In the genomic region with DNA sequence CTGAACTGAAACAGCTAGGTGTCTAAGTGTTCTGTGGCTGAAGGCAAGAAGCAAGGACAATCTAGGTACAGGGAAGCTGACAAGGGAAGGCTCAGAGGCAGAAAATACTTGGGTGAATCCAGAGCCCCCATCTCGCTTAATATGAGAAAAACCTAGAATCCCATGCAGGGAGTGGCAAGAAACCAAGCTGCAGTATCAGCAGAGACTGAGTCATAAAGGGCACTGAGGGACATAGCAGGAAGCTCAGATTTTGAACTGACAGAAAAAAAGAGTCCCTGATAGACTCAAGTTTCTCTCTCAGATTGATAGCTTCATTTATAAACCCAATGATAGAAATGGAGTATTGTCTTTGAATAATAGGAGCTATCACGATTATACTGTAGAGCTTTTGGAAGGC, we compare ENCODE assay signal across 27 cellular contexts.
A peak's percentile ranks its signal among the peaks of the same experiment; 100 is the strongest.
DNase-seq lines count a peak whose midpoint lies in the region; FAIRE-seq and TF ChIP-seq lines count a peak whose summit lies in the region.
"Had no signal": no experiment of that assay in that cellular context is flagged by ENCODE, and none has a peak within 500 bp of the region (broad histone marks: within the 10 kb centered on the region; RNA-seq: fewer than 3 reads in every experiment).

No MANE protein-coding gene starts in this region.

- CTCF ChIA-PET in activated naive CD4-positive, alpha-beta T cell treated with anti-CD3 and anti-CD28 coated beads, Interleukin-2, amount 10 ng/mL, durations not matched to agents 7 days and 5 days (lab: Charles Lee), result interaction anchor here (0.9 to 1.3 kb wide), 5 partner anchors 22 to 178 kb away, joined by 3 to 9 read pairs (median 3); no protein-coding TSS in a partner anchor

- H3K4me3 ChIP-seq in bronchial epithelial cell (ENCODE audit: low read depth, low read length) (no peak overlapping the region), mesodermal cell (ENCODE audit: extremely low read depth, insufficient read depth, low read length, poor library complexity, severe bottlenecking) (no peak overlapping the region)
- H3K4me3 ChIP-seq: left lung, psoas muscle, sigmoid colon, transverse colon had no signal

- H3K9me3 Mint-ChIP-seq in type B pancreatic cell, result peaks cover 5% of the 10 kb centered on the region
- H3K9me3 Mint-ChIP-seq in activated naive CD4-positive, alpha-beta T cell treated with anti-CD3 and anti-CD28 coated beads, Interleukin-2, amount 10 ng/mL, durations not matched to agents 7 days and 5 days, result no peaks in the 10 kb centered on the region
- H3K9me3 Mint-ChIP-seq: activated T-cell treated with anti-CD3 and anti-CD28 coated beads, Interleukin-2, amount 50 U/mL, for 72 hours had no signal

- H3K4me3 Mint-ChIP-seq in type B pancreatic cell, result peak overlapping the region; percentile 35
- H3K4me3 Mint-ChIP-seq in activated naive CD4-positive, alpha-beta T cell treated with anti-CD3 and anti-CD28 coated beads, Interleukin-2, amount 10 ng/mL, durations not matched to agents 7 days and 5 days, result no peak overlapping the region
- H3K4me3 Mint-ChIP-seq: activated T-cell treated with anti-CD3 and anti-CD28 coated beads, Interleukin-2, amount 50 U/mL, for 72 hours; naive thymus-derived CD4-positive, alpha-beta T cell had no signal

- no peak for TF ChIP-seq CTCF in bronchial epithelial cell (IDR thresholded peaks at IDR 0.05; ENCODE audit: insufficient read depth, low read length, severe bottlenecking)
- no peak for TF ChIP-seq CTCF in type B pancreatic cell (conservative IDR thresholded peaks at IDR 0.05)

- TF ChIP-seq POLR2A in GM12891 (IDR thresholded peaks at IDR 0.05; ENCODE audit: low read depth, low read length), result no peak

- H3K36me3 ChIP-seq in bronchial epithelial cell (ENCODE audit: control insufficient read depth, insufficient read depth, low read length) (no peaks in the 10 kb centered on the region), mesodermal cell (ENCODE audit: control insufficient read depth, insufficient read depth, low read length) (no peaks in the 10 kb centered on the region)
- H3K36me3 ChIP-seq: left lung, sigmoid colon, transverse colon had no signal

- peaks cover 21% of the 10 kb centered on the region for H3K4me1 Mint-ChIP-seq in type B pancreatic cell (ENCODE audit: unreplicated experiment)
- no peaks in the 10 kb centered on the region for H3K4me1 Mint-ChIP-seq in activated naive CD4-positive, alpha-beta T cell treated with anti-CD3 and anti-CD28 coated beads, Interleukin-2, amount 10 ng/mL, durations not matched to agents 7 days and 5 days

- DNase-seq in HT1080 (ENCODE audit: low read depth) (peak; percentile 20), bronchial epithelial cell (ENCODE audit: low read depth) (peak; percentile 72), type B pancreatic cell (ENCODE audit: extremely low spot score, unreplicated experiment) (no peak), GM12891 (ENCODE audit: insufficient read length, low spot score) (no peak), substantia nigra (lab: John Stamatoyannopoulos, UW) (no peak)
- no peak for DNase-seq in activated naive CD4-positive, alpha-beta T cell treated with anti-CD3 and anti-CD28 coated beads, Interleukin-2, amount 10 ng/mL, durations not matched to agents 7 days and 5 days
- DNase-seq: activated CD4-positive, CD25-positive, alpha-beta regulatory T cell; activated naive CD4-positive, alpha-beta T cell; activated T-cell treated with anti-CD3 and anti-CD28 coated beads, Interleukin-2, amount 50 U/mL, for 72 hours; cerebellar nuclear complex; GF-D8; glutamatergic neuron; left lung; mesendoderm; naive thymus-derived CD4-positive, alpha-beta T cell; NCI-H187 treated with DMSO at 0.1 percent for 48 hours; NCI-H526; NK-92 treated with Interleukin-12 subunit alpha and Interleukin-12 subunit beta, amount 100 ng/mL, for 24 hours; occipital lobe; psoas muscle; sigmoid colon; SK-N-SH; stimulated activated CD4-positive, alpha-beta T cell treated with anti-CD3 and anti-CD28 coated beads, Interleukin-15, amount 100 ng/mL, for 24 hours; stimulated activated CD4-positive, alpha-beta T cell treated with anti-CD3 and anti-CD28 coated beads, Interleukin-4, amount 100 ng/mL, for 4 hours; transverse colon had no signal

- no peaks in the 10 kb centered on the region for H3K9me3 ChIP-seq in mesodermal cell (ENCODE audit: control insufficient read depth, low read length)
- H3K9me3 ChIP-seq: left lung, psoas muscle, sigmoid colon, SK-N-SH, transverse colon had no signal

- no peaks in the 10 kb centered on the region for H3K36me3 Mint-ChIP-seq in type B pancreatic cell
- no peaks in the 10 kb centered on the region for H3K36me3 Mint-ChIP-seq in activated naive CD4-positive, alpha-beta T cell treated with anti-CD3 and anti-CD28 coated beads, Interleukin-2, amount 10 ng/mL, durations not matched to agents 7 days and 5 days
- H3K36me3 Mint-ChIP-seq: naive thymus-derived CD4-positive, alpha-beta T cell had no signal

- H3K4me1 ChIP-seq in mesodermal cell (ENCODE audit: control insufficient read depth, insufficient read depth, low read length, poor library complexity, severe bottlenecking), result peaks cover 11% of the 10 kb centered on the region
- H3K4me1 ChIP-seq: left lung, psoas muscle, sigmoid colon, transverse colon had no signal

- no peaks in the 10 kb centered on the region for H3K27me3 ChIP-seq in bronchial epithelial cell (ENCODE audit: control insufficient read depth, insufficient read depth, low read length)
- H3K27me3 ChIP-seq: left lung, sigmoid colon, transverse colon had no signal

- H3K27ac Mint-ChIP-seq in type B pancreatic cell, result peak overlapping the region; percentile 85
- no peak overlapping the region for H3K27ac Mint-ChIP-seq in activated naive CD4-positive, alpha-beta T cell treated with anti-CD3 and anti-CD28 coated beads, Interleukin-2, amount 10 ng/mL, durations not matched to agents 7 days and 5 days
- H3K27ac Mint-ChIP-seq: activated T-cell treated with anti-CD3 and anti-CD28 coated beads, Interleukin-2, amount 50 U/mL, for 72 hours; naive thymus-derived CD4-positive, alpha-beta T cell had no signal

- H3K27ac ChIP-seq in mesodermal cell (ENCODE audit: low read depth, low read length, severe bottlenecking) (peak overlapping the region; percentile 51), substantia nigra (ENCODE audit: low read depth, low read length, poor library complexity, severe bottlenecking) (no peak overlapping the region)
- H3K27ac ChIP-seq: C4-2B, psoas muscle, sigmoid colon, transverse colon had no signal

- no peaks in the 10 kb centered on the region for H3K27me3 Mint-ChIP-seq in type B pancreatic cell
- H3K27me3 Mint-ChIP-seq in activated naive CD4-positive, alpha-beta T cell treated with anti-CD3 and anti-CD28 coated beads, Interleukin-2, amount 10 ng/mL, durations not matched to agents 7 days and 5 days, result peaks cover 10% of the 10 kb centered on the region

- 92 to 97% methylated on average over 2 of the region's 2 CpGs for WGBS in mesodermal cell (ENCODE audit: insufficient coverage in 2 of 2), 2 experiments

- FAIRE-seq in bronchial epithelial cell (lab: Jason Lieb, UNC), result no peak
- no peak for FAIRE-seq in GM12891 (lab: Jason Lieb, UNC)

TF ChIP-seq in GM12891, 5 proteins besides CTCF, POLR2A, EP300 and RAD21:
- TF ChIP-seq TAF1 (IDR thresholded peaks at IDR 0.05; ENCODE audit: low read depth, low read length) (no peak), SPI1 (IDR thresholded peaks at IDR 0.05; ENCODE audit: low read depth, low read length) (no peak), POU2F2 (IDR thresholded peaks at IDR 0.05; ENCODE audit: low read depth, low read length) (no peak), PAX5 (IDR thresholded peaks at IDR 0.05; ENCODE audit: insufficient read depth, low read length, severe bottlenecking) (no peak), POLR2AphosphoS5 (IDR thresholded peaks at IDR 0.05; ENCODE audit: low read depth, low read length) (no peak)

Comparison
In these comparisons a context has a peak if more than half of its experiments do, and no peak if none do; other contexts are left out.
1. DNase-seq: peak in HT1080 (single experiment) and bronchial epithelial cell (single experiment); none in type B pancreatic cell (single experiment), activated naive CD4-positive, alpha-beta T cell treated with anti-CD3 and anti-CD28 coated beads, Interleukin-2, amount 10 ng/mL, durations not matched to agents 7 days and 5 days (single experiment), GM12891 (single experiment) and substantia nigra (0 of 49).